Comparison of ENCODE assay signal across 24 cellular contexts in genomic region chr10:78875331-78875877, GRCh38.
DNase-seq lines count a peak whose midpoint lies in the region; ATAC-seq, FAIRE-seq and TF ChIP-seq lines count a peak whose summit lies in the region.
"Had no signal": no experiment of that assay in that cellular context is flagged by ENCODE, and none has a peak within 500 bp of the region (broad histone marks: within the 10 kb centered on the region; RNA-seq: fewer than 3 reads in every experiment).

No MANE protein-coding gene starts in this region.

- CTCF ChIA-PET in H1 (lab: Charles Lee; ENCODE audit: partially characterized antibody) = interaction anchor here (0.7 to 2.0 kb wide), 2 partner anchors 16 to 320 kb away, joined by 3 to 8 read pairs; no protein-coding TSS in a partner anchor
- CTCF ChIA-PET in activated naive CD4-positive, alpha-beta T cell treated with anti-CD3 and anti-CD28 coated beads for 36 hours (lab: Charles Lee) = no interaction called here

- no peak overlapping the region for H2BK20ac ChIP-seq in H1 (ENCODE audit: low read length)

- H2BK5ac ChIP-seq in H1 (ENCODE audit: low read depth, low read length) = no peak overlapping the region

- no peak overlapping the region for H3K23ac ChIP-seq in H1 (ENCODE audit: insufficient read length)

- ATAC-seq in heart left ventricle = no peak

- no peaks in the 10 kb centered on the region for H3K23me2 ChIP-seq in H1 (ENCODE audit: low read depth, low read length)

- POLR2A ChIA-PET in H1 (lab: Charles Lee; ENCODE audit: partially characterized antibody) = interaction anchor here (1.1 kb wide), 1 partner anchor 665 kb away, joined by 3 read pairs; no protein-coding TSS in a partner anchor

- no peak overlapping the region for H2BK15ac ChIP-seq in H1 (ENCODE audit: low read length)

- H3K9me3 Mint-ChIP-seq in activated naive CD4-positive, alpha-beta T cell treated with anti-CD3 and anti-CD28 coated beads for 36 hours = peaks cover 3% of the 10 kb centered on the region

- no peaks in the 10 kb centered on the region for H3K36me3 ChIP-seq in heart left ventricle
- H3K36me3 ChIP-seq in H1 (ENCODE audit: control insufficient read depth in 2 of 4, insufficient read depth in 4 of 4, low read length in 3 of 4) = no peaks in the 10 kb centered on the region
- no peaks in the 10 kb centered on the region for H3K36me3 ChIP-seq in esophagus squamous epithelium

- no peak; a peak in 1 of 3 replicates for TF ChIP-seq EP300 in H1 (IDR thresholded peaks at IDR 0.05; ENCODE audit: borderline replicate concordance in 1 of 2, low read depth in 2 of 2, low read length in 2 of 2)

- H3K27me3 ChIP-seq in heart left ventricle (peaks cover 0 to 2% (median 0%) of the 10 kb centered on the region in 9 donors), H1 (replicated peaks in 1 of 4; ENCODE audit: control insufficient read depth in 3 of 4, extremely low read depth in 1 of 4, insufficient read depth in 3 of 4, low read length in 3 of 4) (peaks cover 8 to 31% (median 22%) of the 10 kb centered on the region in 4 experiments), esophagus squamous epithelium (peaks cover 0 to 18% (median 0%) of the 10 kb centered on the region in 4 donors)

- H3K4me2 ChIP-seq in H1 (ENCODE audit: insufficient read depth in 1 of 2, low read depth in 2 of 2, low read length in 2 of 2) = 0 out of 4 replicates have a peak overlapping the region, but pooled peaks of 1 of the 2 experiments have one; percentile 3

- no peak for TF ChIP-seq CTCF in heart left ventricle (IDR thresholded peaks at IDR 0.05)
- TF ChIP-seq CTCF in H1 (IDR thresholded peaks at IDR 0.05; ENCODE audit: control extremely low read depth in 1 of 3, insufficient read depth in 1 of 3, low read depth in 1 of 3, low read length in 3 of 3) = no peak
- TF ChIP-seq CTCF in esophagus squamous epithelium (IDR thresholded peaks at IDR 0.05) = no peak

- WGBS in heart left ventricle, 4 donors = 90 to 98% (median 93%) methylated on average over 2 of the region's 2 CpGs
- 36% methylated on average over 2 of the region's 2 CpGs; no CpG with 5 or more reads in 1 of the 2 experiments for WGBS in H1 (ENCODE audit: extremely low coverage in 1 of 2, insufficient coverage in 1 of 2, insufficient read length in 1 of 2, insufficient replicate concordance in 2 of 2, low coverage in 1 of 2, low lambda C conversion rate in 2 of 2, missing lambda C conversion rate in 1 of 2), 2 experiments
- 85 to 88% methylated on average over 2 of the region's 2 CpGs for WGBS in esophagus squamous epithelium, 2 donors

- H3K4me1 ChIP-seq in heart left ventricle = peaks cover 0 to 10% (median 0%) of the 10 kb centered on the region in 12 donors
- peaks cover 2 to 14% (median 6%) of the 10 kb centered on the region in 4 experiments; a peak in 6 of 7 replicates for H3K4me1 ChIP-seq in H1 (replicated peaks in 1 of 4; ENCODE audit: control insufficient read depth in 3 of 4, insufficient read depth in 4 of 4, low read length in 3 of 4)
- H3K4me1 ChIP-seq in esophagus squamous epithelium = no peaks in the 10 kb centered on the region

- H2AFZ ChIP-seq in H1 (ENCODE audit: low read length) = no peak overlapping the region

- intact Hi-C loops in cardiac septum (cut with DNase I) (no loop called here), heart left ventricle (cut with DNase I) (no loop called here), esophagus squamous epithelium (cut with DNase I) (no loop called here)
- intact Hi-C loops in activated naive CD4-positive, alpha-beta T cell treated with anti-CD3 and anti-CD28 coated beads for 36 hours (cut with micrococcal nuclease) = no loop called here

- TF ChIP-seq POLR2A in heart left ventricle (IDR thresholded peaks at IDR 0.05) (no peak), H1 (IDR thresholded peaks at IDR 0.05; ENCODE audit: control extremely low read depth in 1 of 2, low read depth in 2 of 2, low read length in 2 of 2) (no peak), esophagus squamous epithelium (IDR thresholded peaks at IDR 0.05) (no peak)

- H4K8ac ChIP-seq in H1 (ENCODE audit: extremely low read depth, insufficient read depth, low read length) = no peak overlapping the region

- no peak overlapping the region for H3K14ac ChIP-seq in H1 (ENCODE audit: insufficient read length)

- H4K91ac ChIP-seq in H1 (replicated peaks; ENCODE audit: insufficient read length, low read length) = no peak overlapping the region

- H3K9ac ChIP-seq in H1 (replicated peaks in 1 of 4; ENCODE audit: extremely low read depth in 1 of 4, low read depth in 3 of 4, low read length in 3 of 4) = no peak overlapping the region

- peaks cover 6% of the 10 kb centered on the region for H3K4me1 Mint-ChIP-seq in activated naive CD4-positive, alpha-beta T cell treated with anti-CD3 and anti-CD28 coated beads for 36 hours (ENCODE audit: low read depth)
- H3K4me1 Mint-ChIP-seq: B cell had no signal

- H4K5ac ChIP-seq in H1 (ENCODE audit: insufficient read length, low read depth, low read length) = no peak overlapping the region

- H3K56ac ChIP-seq in H1 (replicated peaks; ENCODE audit: insufficient read length, low read depth, low read length) = no peak overlapping the region

- H2AK5ac ChIP-seq in H1 (ENCODE audit: low read depth, low read length) = no peak overlapping the region

- no peak overlapping the region for H3K4ac ChIP-seq in H1 (replicated peaks; ENCODE audit: insufficient read length, low read depth, low read length)

- FAIRE-seq in H1 (lab: Jason Lieb, UNC) = peak; percentile 89

- H3K9me3 ChIP-seq in heart left ventricle (peaks cover 0 to 24% (median 8%) of the 10 kb centered on the region in 12 donors), H1 (ENCODE audit: insufficient read depth in 2 of 2, low read depth in 1 of 2, low read length in 1 of 2) (0 out of 4 replicates have a peak, but pooled peaks cover 0 to 2% of the 10 kb centered on the region in 2 experiments), esophagus squamous epithelium (peaks cover 0 to 6% (median 5%) of the 10 kb centered on the region in 3 donors)

- H3K27ac ChIP-seq in heart left ventricle = no peak overlapping the region
- H3K27ac ChIP-seq in H1 (ENCODE audit: low read depth, low read length) = no peak overlapping the region
- no peak overlapping the region for H3K27ac ChIP-seq in esophagus squamous epithelium
- H3K27ac ChIP-seq: 22Rv1, SK-N-MC had no signal

- TF ChIP-seq RAD21 in H1 (IDR thresholded peaks at IDR 0.05 in 1 of 2, conservative IDR thresholded peaks at IDR 0.05 in 1 of 2; ENCODE audit: low read depth in 2 of 2, low read length in 2 of 2) = peak in 1 of 2 experiments; percentile 9; a peak in 1 of 4 replicates

- H3K4me3 ChIP-seq in heart left ventricle (no peak overlapping the region), H1 (ENCODE audit: extremely low read depth in 1 of 4, insufficient read depth in 2 of 4, low read depth in 3 of 4, low read length in 4 of 4) (no peak overlapping the region), esophagus squamous epithelium (no peak overlapping the region)
- H3K4me3 ChIP-seq: SK-N-MC had no signal

- no peak overlapping the region for H3K27ac Mint-ChIP-seq in activated naive CD4-positive, alpha-beta T cell treated with anti-CD3 and anti-CD28 coated beads for 36 hours
- H3K27ac Mint-ChIP-seq: B cell; CD4-positive, CD25-positive, alpha-beta regulatory T cell had no signal

- H3K18ac ChIP-seq in H1 (ENCODE audit: extremely low read depth, low read length) = no peak overlapping the region

- peaks cover 5% of the 10 kb centered on the region for H3K27me3 Mint-ChIP-seq in activated naive CD4-positive, alpha-beta T cell treated with anti-CD3 and anti-CD28 coated beads for 36 hours (ENCODE audit: low read depth)

- H2BK120ac ChIP-seq in H1 (replicated peaks; ENCODE audit: low read depth, low read length) = no peak overlapping the region

- no peak overlapping the region for H3K4me3 Mint-ChIP-seq in activated naive CD4-positive, alpha-beta T cell treated with anti-CD3 and anti-CD28 coated beads for 36 hours
- H3K4me3 Mint-ChIP-seq: B cell; CD4-positive, CD25-positive, alpha-beta regulatory T cell had no signal

- H2BK12ac ChIP-seq in H1 (ENCODE audit: low read depth, low read length) = no peak overlapping the region

- H4K20me1 ChIP-seq in H1 (replicated peaks in 1 of 2; ENCODE audit: control insufficient read depth in 1 of 2, insufficient read depth in 2 of 2, low read length in 2 of 2) = peaks cover 0 to 2% of the 10 kb centered on the region in 2 experiments

- DNase-seq in cardiac septum (ENCODE audit: low spot score) (peak; percentile 44), heart left ventricle (no peak), H1 (ENCODE audit: low read depth in 1 of 2, low spot score in 2 of 2) (peak; percentile 34 to 42), islet precursor cell (peak; percentile 17), T-helper 2 cell (no peak), HuH-7.5 (ENCODE audit: low spot score) (no peak), esophagus squamous epithelium (lab: John Stamatoyannopoulos, UW) (no peak)
- DNase-seq in activated naive CD4-positive, alpha-beta T cell treated with anti-CD3 and anti-CD28 coated beads for 36 hours = no peak
- DNase-seq: CD4-positive, CD25-positive, alpha-beta regulatory T cell; COR-L47; DMS 273 treated with DMSO at 0.1 percent for 48 hours; DND-41; HCEC 1CT; KBM-7; MV-4-11; NCI-H1694 treated with DMSO at 0.1 percent for 48 hours; NCI-H2107; NCI-H226; NCI-H524; NCI-H82; SHP77 had no signal

- H3K79me1 ChIP-seq in H1 (ENCODE audit: low read depth, low read length) = no peaks in the 10 kb centered on the region

- H3K79me2 ChIP-seq in H1 (ENCODE audit: control insufficient read depth in 1 of 2, insufficient read depth in 2 of 2, low read length in 2 of 2) = no peaks in the 10 kb centered on the region

- no peaks in the 10 kb centered on the region for H3K36me3 Mint-ChIP-seq in activated naive CD4-positive, alpha-beta T cell treated with anti-CD3 and anti-CD28 coated beads for 36 hours (ENCODE audit: low read depth)
- H3K36me3 Mint-ChIP-seq: CD4-positive, CD25-positive, alpha-beta regulatory T cell had no signal

TF ChIP-seq in H1, 55 proteins besides CTCF, POLR2A, EP300 and RAD21:
- no peak for TF ChIP-seq SUZ12 (IDR thresholded peaks at IDR 0.05; ENCODE audit: low read length)
- TF ChIP-seq YY1 (IDR thresholded peaks at IDR 0.05; ENCODE audit: low read depth, low read length) = peak; percentile 67; the same call in 1 of the 2 replicates
- TF ChIP-seq TEAD4 (IDR thresholded peaks at IDR 0.05; ENCODE audit: low read depth, low read length) = peak; percentile 73; the same call in 1 of the 2 replicates
- TF ChIP-seq SP1 (IDR thresholded peaks at IDR 0.05; ENCODE audit: low read depth, low read length) = no peak; the same call in 1 of the 2 replicates
- peak; percentile 94 for TF ChIP-seq NANOG (IDR thresholded peaks at IDR 0.05; ENCODE audit: insufficient read depth, low read depth, low read length, poor library complexity, severe bottlenecking)
- TF ChIP-seq ATF3 (IDR thresholded peaks at IDR 0.05; ENCODE audit: insufficient read depth, low read depth, low read length) = no peak
- TF ChIP-seq CEBPB (IDR thresholded peaks at IDR 0.05; ENCODE audit: low read depth, low read length) = 0 out of 2 replicates have a peak, but pooled peaks have one; percentile 1
- TF ChIP-seq SP4 (IDR thresholded peaks at IDR 0.05; ENCODE audit: low read length) = no peak

Comparison
In these comparisons a context has a peak if more than half of its experiments do, and no peak if none do; other contexts are left out.
1. DNase-seq: peak in cardiac septum (single experiment), H1 (2 of 2) and islet precursor cell (single experiment); none in heart left ventricle (0 of 5), T-helper 2 cell (0 of 5), HuH-7.5 (single experiment), activated naive CD4-positive, alpha-beta T cell treated with anti-CD3 and anti-CD28 coated beads for 36 hours (single experiment) and esophagus squamous epithelium (single experiment).